ENCODE assay signal across 1 cellular context in the genomic region with DNA sequence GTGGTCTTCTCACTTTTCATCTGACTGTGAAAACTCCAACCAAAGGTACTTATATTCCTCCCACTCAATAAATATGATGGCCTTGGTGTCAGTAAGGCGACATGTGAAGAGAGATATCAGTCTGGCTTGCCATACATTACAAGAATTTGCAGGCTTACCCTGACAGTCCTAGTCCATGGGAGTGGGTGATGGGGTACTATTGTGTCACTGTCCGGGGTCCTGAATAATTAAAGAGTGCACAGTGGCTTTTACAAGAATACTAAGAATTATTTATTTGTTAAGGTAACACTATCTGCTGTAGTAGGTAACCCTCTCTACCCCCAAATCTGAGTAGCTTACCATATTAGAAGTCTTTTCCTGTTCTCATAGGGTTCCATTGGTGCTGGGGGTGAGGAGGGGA.
A peak's percentile ranks its signal among the peaks of the same experiment; 100 is the strongest.
TF ChIP-seq lines count a peak whose summit lies in the region.

No MANE protein-coding gene starts in this region.

TF ChIP-seq in HepG2, 621 proteins besides CTCF, POLR2A, EP300 and RAD21:
- TF ChIP-seq, protein P1, sequence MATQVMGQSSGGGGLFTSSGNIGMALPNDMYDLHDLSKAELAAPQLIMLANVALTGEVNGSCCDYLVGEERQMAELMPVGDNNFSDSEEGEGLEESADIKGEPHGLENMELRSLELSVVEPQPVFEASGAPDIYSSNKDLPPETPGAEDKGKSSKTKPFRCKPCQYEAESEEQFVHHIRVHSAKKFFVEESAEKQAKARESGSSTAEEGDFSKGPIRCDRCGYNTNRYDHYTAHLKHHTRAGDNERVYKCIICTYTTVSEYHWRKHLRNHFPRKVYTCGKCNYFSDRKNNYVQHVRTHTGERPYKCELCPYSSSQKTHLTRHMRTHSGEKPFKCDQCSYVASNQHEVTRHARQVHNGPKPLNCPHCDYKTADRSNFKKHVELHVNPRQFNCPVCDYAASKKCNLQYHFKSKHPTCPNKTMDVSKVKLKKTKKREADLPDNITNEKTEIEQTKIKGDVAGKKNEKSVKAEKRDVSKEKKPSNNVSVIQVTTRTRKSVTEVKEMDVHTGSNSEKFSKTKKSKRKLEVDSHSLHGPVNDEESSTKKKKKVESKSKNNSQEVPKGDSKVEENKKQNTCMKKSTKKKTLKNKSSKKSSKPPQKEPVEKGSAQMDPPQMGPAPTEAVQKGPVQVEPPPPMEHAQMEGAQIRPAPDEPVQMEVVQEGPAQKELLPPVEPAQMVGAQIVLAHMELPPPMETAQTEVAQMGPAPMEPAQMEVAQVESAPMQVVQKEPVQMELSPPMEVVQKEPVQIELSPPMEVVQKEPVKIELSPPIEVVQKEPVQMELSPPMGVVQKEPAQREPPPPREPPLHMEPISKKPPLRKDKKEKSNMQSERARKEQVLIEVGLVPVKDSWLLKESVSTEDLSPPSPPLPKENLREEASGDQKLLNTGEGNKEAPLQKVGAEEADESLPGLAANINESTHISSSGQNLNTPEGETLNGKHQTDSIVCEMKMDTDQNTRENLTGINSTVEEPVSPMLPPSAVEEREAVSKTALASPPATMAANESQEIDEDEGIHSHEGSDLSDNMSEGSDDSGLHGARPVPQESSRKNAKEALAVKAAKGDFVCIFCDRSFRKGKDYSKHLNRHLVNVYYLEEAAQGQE (IDR thresholded peaks at IDR 0.05; ENCODE audit: borderline replicate concordance in 1 of 2, low read depth in 1 of 2, low read length in 2 of 2), result peak in 1 of 2 experiments; percentile 83; a peak in 3 of 4 replicates
- TF ChIP-seq, protein P2, sequence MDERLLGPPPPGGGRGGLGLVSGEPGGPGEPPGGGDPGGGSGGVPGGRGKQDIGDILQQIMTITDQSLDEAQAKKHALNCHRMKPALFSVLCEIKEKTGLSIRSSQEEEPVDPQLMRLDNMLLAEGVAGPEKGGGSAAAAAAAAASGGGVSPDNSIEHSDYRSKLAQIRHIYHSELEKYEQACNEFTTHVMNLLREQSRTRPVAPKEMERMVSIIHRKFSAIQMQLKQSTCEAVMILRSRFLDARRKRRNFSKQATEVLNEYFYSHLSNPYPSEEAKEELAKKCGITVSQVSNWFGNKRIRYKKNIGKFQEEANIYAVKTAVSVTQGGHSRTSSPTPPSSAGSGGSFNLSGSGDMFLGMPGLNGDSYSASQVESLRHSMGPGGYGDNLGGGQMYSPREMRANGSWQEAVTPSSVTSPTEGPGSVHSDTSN (CRISPR knock-in tag; IDR thresholded peaks at IDR 0.05), result no peak
- TF ChIP-seq, protein P3, sequence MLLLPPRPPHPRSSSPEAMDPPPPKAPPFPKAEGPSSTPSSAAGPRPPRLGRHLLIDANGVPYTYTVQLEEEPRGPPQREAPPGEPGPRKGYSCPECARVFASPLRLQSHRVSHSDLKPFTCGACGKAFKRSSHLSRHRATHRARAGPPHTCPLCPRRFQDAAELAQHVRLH (CRISPR knock-in tag; IDR thresholded peaks at IDR 0.05; ENCODE audit: borderline replicate concordance, low read depth), result no peak
- TF ChIP-seq POLR2G (IDR thresholded peaks at IDR 0.05; ENCODE audit: low read depth, low read length) (no peak), KAT2B (IDR thresholded peaks at IDR 0.05; ENCODE audit: borderline replicate concordance, low read depth, low read length) (no peak), TBX2 (CRISPR knock-in tag; IDR thresholded peaks at IDR 0.05; ENCODE audit: borderline replicate concordance) (no peak), MIER2 (CRISPR knock-in tag; IDR thresholded peaks at IDR 0.05) (peak; percentile 69)
- TF ChIP-seq, protein P4, sequence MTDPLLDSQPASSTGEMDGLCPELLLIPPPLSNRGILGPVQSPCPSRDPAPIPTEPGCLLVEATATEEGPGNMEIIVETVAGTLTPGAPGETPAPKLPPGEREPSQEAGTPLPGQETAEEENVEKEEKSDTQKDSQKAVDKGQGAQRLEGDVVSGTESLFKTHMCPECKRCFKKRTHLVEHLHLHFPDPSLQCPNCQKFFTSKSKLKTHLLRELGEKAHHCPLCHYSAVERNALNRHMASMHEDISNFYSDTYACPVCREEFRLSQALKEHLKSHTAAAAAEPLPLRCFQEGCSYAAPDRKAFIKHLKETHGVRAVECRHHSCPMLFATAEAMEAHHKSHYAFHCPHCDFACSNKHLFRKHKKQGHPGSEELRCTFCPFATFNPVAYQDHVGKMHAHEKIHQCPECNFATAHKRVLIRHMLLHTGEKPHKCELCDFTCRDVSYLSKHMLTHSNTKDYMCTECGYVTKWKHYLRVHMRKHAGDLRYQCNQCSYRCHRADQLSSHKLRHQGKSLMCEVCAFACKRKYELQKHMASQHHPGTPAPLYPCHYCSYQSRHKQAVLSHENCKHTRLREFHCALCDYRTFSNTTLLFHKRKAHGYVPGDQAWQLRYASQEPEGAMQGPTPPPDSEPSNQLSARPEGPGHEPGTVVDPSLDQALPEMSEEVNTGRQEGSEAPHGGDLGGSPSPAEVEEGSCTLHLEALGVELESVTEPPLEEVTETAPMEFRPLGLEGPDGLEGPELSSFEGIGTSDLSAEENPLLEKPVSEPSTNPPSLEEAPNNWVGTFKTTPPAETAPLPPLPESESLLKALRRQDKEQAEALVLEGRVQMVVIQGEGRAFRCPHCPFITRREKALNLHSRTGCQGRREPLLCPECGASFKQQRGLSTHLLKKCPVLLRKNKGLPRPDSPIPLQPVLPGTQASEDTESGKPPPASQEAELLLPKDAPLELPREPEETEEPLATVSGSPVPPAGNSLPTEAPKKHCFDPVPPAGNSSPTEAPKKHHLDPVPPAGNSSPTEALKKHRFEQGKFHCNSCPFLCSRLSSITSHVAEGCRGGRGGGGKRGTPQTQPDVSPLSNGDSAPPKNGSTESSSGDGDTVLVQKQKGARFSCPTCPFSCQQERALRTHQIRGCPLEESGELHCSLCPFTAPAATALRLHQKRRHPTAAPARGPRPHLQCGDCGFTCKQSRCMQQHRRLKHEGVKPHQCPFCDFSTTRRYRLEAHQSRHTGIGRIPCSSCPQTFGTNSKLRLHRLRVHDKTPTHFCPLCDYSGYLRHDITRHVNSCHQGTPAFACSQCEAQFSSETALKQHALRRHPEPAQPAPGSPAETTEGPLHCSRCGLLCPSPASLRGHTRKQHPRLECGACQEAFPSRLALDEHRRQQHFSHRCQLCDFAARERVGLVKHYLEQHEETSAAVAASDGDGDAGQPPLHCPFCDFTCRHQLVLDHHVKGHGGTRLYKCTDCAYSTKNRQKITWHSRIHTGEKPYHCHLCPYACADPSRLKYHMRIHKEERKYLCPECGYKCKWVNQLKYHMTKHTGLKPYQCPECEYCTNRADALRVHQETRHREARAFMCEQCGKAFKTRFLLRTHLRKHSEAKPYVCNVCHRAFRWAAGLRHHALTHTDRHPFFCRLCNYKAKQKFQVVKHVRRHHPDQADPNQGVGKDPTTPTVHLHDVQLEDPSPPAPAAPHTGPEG (CRISPR knock-in tag; IDR thresholded peaks at IDR 0.05), result no peak
- TF ChIP-seq, protein P5, sequence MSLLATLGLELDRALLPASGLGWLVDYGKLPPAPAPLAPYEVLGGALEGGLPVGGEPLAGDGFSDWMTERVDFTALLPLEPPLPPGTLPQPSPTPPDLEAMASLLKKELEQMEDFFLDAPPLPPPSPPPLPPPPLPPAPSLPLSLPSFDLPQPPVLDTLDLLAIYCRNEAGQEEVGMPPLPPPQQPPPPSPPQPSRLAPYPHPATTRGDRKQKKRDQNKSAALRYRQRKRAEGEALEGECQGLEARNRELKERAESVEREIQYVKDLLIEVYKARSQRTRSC (CRISPR knock-in tag; IDR thresholded peaks at IDR 0.05; ENCODE audit: low read depth), result no peak
TF ChIP-seq in HepG2: peak in this region for 2.
